2 cellular contexts compared by ENCODE assay signal in the genomic region with DNA sequence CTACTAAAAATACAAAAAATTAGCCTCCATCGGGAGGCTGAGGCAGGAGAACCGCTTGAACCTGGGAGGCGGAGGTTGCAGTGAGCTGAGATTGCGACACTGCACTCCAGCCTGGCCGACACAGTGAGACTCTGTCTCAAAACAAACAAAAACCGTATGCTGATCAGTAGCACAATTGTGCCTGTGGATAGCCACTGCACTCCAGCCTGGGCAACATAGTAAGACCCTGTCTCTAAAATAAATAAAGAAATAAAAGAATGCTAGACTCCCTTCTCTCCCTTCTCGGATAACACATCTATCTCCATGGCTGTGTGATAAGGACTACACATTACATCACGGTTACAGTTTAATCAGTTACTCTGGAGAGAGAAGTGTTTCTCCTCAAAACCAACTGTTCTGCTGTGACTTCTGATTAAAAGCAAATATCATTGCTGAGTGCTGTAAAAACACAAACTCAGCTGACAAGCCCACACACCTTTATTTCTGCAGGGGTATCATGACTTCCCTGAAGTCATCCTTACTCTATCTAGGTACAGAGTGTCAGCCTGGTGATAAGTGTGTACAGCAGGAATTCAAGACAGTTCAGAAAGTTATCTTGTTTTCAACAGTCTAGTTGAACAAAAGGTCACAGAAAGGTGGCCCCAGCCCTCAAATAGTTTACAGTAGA.
TF ChIP-seq lines count a peak whose summit lies in the region.

No MANE protein-coding gene starts in this region.

TF ChIP-seq in K562, 482 proteins besides CTCF, POLR2A, EP300 and RAD21 (continued from another document and continues in another):
- TF ChIP-seq, protein P1, sequence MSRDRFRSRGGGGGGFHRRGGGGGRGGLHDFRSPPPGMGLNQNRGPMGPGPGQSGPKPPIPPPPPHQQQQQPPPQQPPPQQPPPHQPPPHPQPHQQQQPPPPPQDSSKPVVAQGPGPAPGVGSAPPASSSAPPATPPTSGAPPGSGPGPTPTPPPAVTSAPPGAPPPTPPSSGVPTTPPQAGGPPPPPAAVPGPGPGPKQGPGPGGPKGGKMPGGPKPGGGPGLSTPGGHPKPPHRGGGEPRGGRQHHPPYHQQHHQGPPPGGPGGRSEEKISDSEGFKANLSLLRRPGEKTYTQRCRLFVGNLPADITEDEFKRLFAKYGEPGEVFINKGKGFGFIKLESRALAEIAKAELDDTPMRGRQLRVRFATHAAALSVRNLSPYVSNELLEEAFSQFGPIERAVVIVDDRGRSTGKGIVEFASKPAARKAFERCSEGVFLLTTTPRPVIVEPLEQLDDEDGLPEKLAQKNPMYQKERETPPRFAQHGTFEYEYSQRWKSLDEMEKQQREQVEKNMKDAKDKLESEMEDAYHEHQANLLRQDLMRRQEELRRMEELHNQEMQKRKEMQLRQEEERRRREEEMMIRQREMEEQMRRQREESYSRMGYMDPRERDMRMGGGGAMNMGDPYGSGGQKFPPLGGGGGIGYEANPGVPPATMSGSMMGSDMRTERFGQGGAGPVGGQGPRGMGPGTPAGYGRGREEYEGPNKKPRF (IDR thresholded peaks at IDR 0.05; ENCODE audit: low read depth, low read length): no peak
- TF ChIP-seq TBP (optimal IDR thresholded peaks at IDR 0.05; ENCODE audit: low read depth, low read length) (peak; percentile 13), POLR2B (IDR thresholded peaks at IDR 0.05; ENCODE audit: low read depth, partially characterized antibody) (no peak), TRIM24 (IDR thresholded peaks at IDR 0.05) (peak; percentile 40 to 45; a peak in 2 of 4 replicates), C11orf30 (IDR thresholded peaks at IDR 0.05; ENCODE audit: low read depth) (peak; percentile 40), TCF3 (CRISPR knock-in tag; IDR thresholded peaks at IDR 0.05) (peak; percentile 84), MTF1 (CRISPR knock-in tag; IDR thresholded peaks at IDR 0.05; ENCODE audit: borderline replicate concordance) (no peak), MEF2D (tag; conservative IDR thresholded peaks at IDR 0.05; ENCODE audit: low read depth) (no peak), HDAC1 (IDR thresholded peaks at IDR 0.05) (peak in 1 of 2 experiments; percentile 15; a peak in 1 of 4 replicates), PHB2 (IDR thresholded peaks at IDR 0.05; ENCODE audit: low read depth) (no peak), HDGF (IDR thresholded peaks at IDR 0.05) (no peak), STAT5A (IDR thresholded peaks at IDR 0.05; ENCODE audit: borderline replicate concordance, low read length) (peak; percentile 65; the same call in 1 of the 2 replicates), THRAP3 (IDR thresholded peaks at IDR 0.05; ENCODE audit: borderline replicate concordance) (no peak), NR2C1 (IDR thresholded peaks at IDR 0.05) (peak; percentile 40; the same call in 1 of the 2 replicates), NR2C1 (tag; IDR thresholded peaks at IDR 0.05) (no peak), KDM1A (IDR thresholded peaks at IDR 0.05) (peak; percentile 59 to 76), ZNF717 (CRISPR knock-in tag; IDR thresholded peaks at IDR 0.05) (no peak), HDAC3 (IDR thresholded peaks at IDR 0.05; ENCODE audit: borderline replicate concordance, partially characterized antibody) (peak; percentile 72), CREM (IDR thresholded peaks at IDR 0.05; ENCODE audit: low read depth) (peak; percentile 47), GTF2A2 (tag; IDR thresholded peaks at IDR 0.05) (no peak), NFE2 (IDR thresholded peaks at IDR 0.05; ENCODE audit: low read depth) (peak; percentile 52; the same call in 1 of the 2 replicates), SMAD1 (IDR thresholded peaks at IDR 0.05; ENCODE audit: low read depth, low read length, partially characterized antibody) (no peak), ETV6 (IDR thresholded peaks at IDR 0.05; ENCODE audit: borderline replicate concordance in 1 of 2, low read depth in 2 of 2, low read length in 1 of 2) (0 out of 4 replicates have a peak, but pooled peaks of 1 of the 2 experiments have one; percentile 20), ETV6 (CRISPR knock-in tag; IDR thresholded peaks at IDR 0.05; ENCODE audit: borderline replicate concordance) (no peak), ZNF766 (CRISPR knock-in tag; conservative IDR thresholded peaks at IDR 0.05) (no peak), PHF21A (IDR thresholded peaks at IDR 0.05; ENCODE audit: borderline replicate concordance, low read depth) (no peak), TAL1 (IDR thresholded peaks at IDR 0.05) (peak; percentile 77), KAT8 (IDR thresholded peaks at IDR 0.05; ENCODE audit: low read depth) (no peak), NCOA1 (IDR thresholded peaks at IDR 0.05; ENCODE audit: low read depth) (peak; percentile 34; the same call in 1 of the 2 replicates), GTF2E2 (tag; IDR thresholded peaks at IDR 0.05) (no peak), ZNF174 (CRISPR knock-in tag; IDR thresholded peaks at IDR 0.05) (no peak), CEBPB (tag; IDR thresholded peaks at IDR 0.05) (peak; percentile 98)
- TF ChIP-seq, protein P2, sequence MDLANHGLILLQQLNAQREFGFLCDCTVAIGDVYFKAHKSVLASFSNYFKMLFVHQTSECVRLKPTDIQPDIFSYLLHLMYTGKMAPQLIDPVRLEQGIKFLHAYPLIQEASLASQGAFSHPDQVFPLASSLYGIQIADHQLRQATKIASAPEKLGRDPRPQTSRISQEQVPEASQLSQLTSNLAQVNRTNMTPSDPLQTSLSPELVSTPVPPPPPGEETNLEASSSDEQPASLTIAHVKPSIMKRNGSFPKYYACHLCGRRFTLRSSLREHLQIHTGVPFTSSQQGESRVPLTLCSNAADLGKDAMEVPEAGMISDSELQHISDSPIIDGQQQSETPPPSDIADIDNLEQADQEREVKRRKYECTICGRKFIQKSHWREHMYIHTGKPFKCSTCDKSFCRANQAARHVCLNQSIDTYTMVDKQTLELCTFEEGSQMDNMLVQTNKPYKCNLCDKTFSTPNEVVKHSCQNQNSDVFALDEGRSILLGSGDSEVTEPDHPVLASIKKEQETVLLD (IDR thresholded peaks at IDR 0.05): 0 out of 2 replicates have a peak, but pooled peaks have one; percentile 51
- TF ChIP-seq, protein P3, sequence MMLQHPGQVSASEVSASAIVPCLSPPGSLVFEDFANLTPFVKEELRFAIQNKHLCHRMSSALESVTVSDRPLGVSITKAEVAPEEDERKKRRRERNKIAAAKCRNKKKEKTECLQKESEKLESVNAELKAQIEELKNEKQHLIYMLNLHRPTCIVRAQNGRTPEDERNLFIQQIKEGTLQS (IDR thresholded peaks at IDR 0.05): peak; percentile 57
- TF ChIP-seq, protein P3 (CRISPR knock-in tag; conservative IDR thresholded peaks at IDR 0.05): no peak
- TF ChIP-seq, protein P4, sequence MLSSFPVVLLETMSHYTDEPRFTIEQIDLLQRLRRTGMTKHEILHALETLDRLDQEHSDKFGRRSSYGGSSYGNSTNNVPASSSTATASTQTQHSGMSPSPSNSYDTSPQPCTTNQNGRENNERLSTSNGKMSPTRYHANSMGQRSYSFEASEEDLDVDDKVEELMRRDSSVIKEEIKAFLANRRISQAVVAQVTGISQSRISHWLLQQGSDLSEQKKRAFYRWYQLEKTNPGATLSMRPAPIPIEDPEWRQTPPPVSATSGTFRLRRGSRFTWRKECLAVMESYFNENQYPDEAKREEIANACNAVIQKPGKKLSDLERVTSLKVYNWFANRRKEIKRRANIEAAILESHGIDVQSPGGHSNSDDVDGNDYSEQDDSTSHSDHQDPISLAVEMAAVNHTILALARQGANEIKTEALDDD (IDR thresholded peaks at IDR 0.05): peak; percentile 90; the same call in 1 of the 2 replicates

TF ChIP-seq in HepG2, 621 proteins besides CTCF, POLR2A, EP300 and RAD21 (continued from another document and continues in another):
- TF ChIP-seq, protein P5, sequence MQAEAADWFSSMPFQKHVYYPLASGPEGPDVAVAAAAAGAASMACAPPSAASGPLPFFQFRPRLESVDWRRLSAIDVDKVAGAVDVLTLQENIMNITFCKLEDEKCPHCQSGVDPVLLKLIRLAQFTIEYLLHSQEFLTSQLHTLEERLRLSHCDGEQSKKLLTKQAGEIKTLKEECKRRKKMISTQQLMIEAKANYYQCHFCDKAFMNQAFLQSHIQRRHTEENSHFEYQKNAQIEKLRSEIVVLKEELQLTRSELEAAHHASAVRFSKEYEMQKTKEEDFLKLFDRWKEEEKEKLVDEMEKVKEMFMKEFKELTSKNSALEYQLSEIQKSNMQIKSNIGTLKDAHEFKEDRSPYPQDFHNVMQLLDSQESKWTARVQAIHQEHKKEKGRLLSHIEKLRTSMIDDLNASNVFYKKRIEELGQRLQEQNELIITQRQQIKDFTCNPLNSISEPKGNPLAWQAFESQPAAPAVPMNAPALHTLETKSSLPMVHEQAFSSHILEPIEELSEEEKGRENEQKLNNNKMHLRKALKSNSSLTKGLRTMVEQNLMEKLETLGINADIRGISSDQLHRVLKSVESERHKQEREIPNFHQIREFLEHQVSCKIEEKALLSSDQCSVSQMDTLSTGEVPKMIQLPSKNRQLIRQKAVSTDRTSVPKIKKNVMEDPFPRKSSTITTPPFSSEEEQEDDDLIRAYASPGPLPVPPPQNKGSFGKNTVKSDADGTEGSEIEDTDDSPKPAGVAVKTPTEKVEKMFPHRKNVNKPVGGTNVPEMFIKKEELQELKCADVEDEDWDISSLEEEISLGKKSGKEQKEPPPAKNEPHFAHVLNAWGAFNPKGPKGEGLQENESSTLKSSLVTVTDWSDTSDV (CRISPR knock-in tag; IDR thresholded peaks at IDR 0.05): no peak
- peak; percentile 93 for TF ChIP-seq CEBPG (CRISPR knock-in tag; IDR thresholded peaks at IDR 0.05)
- TF ChIP-seq NR2F6 (IDR thresholded peaks at IDR 0.05): peak; percentile 30; the same call in 1 of the 2 replicates
- peak; percentile 58; the same call in 1 of the 2 replicates for TF ChIP-seq NR2F6 (CRISPR knock-in tag; IDR thresholded peaks at IDR 0.05)
- TF ChIP-seq JARID2 (CRISPR knock-in tag; IDR thresholded peaks at IDR 0.05; ENCODE audit: insufficient replicate concordance): no peak
- TF ChIP-seq ZNF629 (CRISPR knock-in tag; conservative IDR thresholded peaks at IDR 0.05): no peak
- no peak for TF ChIP-seq YEATS2 (CRISPR knock-in tag; IDR thresholded peaks at IDR 0.05; ENCODE audit: borderline replicate concordance)
- TF ChIP-seq, protein P6, sequence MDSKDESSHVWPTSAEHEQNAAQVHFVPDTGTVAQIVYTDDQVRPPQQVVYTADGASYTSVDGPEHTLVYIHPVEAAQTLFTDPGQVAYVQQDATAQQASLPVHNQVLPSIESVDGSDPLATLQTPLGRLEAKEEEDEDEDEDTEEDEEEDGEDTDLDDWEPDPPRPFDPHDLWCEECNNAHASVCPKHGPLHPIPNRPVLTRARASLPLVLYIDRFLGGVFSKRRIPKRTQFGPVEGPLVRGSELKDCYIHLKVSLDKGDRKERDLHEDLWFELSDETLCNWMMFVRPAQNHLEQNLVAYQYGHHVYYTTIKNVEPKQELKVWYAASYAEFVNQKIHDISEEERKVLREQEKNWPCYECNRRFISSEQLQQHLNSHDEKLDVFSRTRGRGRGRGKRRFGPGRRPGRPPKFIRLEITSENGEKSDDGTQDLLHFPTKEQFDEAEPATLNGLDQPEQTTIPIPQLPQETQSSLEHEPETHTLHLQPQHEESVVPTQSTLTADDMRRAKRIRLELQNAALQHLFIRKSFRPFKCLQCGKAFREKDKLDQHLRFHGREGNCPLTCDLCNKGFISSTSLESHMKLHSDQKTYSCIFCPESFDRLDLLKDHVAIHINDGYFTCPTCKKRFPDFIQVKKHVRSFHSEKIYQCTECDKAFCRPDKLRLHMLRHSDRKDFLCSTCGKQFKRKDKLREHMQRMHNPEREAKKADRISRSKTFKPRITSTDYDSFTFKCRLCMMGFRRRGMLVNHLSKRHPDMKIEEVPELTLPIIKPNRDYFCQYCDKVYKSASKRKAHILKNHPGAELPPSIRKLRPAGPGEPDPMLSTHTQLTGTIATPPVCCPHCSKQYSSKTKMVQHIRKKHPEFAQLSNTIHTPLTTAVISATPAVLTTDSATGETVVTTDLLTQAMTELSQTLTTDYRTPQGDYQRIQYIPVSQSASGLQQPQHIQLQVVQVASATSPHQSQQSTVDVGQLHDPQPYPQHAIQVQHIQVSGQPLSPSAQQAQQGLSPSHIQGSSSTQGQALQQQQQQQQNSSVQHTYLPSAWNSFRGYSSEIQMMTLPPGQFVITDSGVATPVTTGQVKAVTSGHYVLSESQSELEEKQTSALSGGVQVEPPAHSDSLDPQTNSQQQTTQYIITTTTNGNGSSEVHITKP (CRISPR knock-in tag; IDR thresholded peaks at IDR 0.05; ENCODE audit: low read depth): 0 out of 2 replicates have a peak, but pooled peaks have one; percentile 16
- no peak for TF ChIP-seq RBAK (CRISPR knock-in tag; IDR thresholded peaks at IDR 0.05)
- no peak for TF ChIP-seq KLF13 (CRISPR knock-in tag; IDR thresholded peaks at IDR 0.05)
- TF ChIP-seq YEATS4 (CRISPR knock-in tag; IDR thresholded peaks at IDR 0.05; ENCODE audit: borderline replicate concordance): no peak
- TF ChIP-seq, protein P7, sequence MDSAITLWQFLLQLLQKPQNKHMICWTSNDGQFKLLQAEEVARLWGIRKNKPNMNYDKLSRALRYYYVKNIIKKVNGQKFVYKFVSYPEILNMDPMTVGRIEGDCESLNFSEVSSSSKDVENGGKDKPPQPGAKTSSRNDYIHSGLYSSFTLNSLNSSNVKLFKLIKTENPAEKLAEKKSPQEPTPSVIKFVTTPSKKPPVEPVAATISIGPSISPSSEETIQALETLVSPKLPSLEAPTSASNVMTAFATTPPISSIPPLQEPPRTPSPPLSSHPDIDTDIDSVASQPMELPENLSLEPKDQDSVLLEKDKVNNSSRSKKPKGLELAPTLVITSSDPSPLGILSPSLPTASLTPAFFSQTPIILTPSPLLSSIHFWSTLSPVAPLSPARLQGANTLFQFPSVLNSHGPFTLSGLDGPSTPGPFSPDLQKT (CRISPR knock-in tag; IDR thresholded peaks at IDR 0.05; ENCODE audit: borderline replicate concordance): no peak
- no peak for TF ChIP-seq CCAR2 (optimal IDR thresholded peaks at IDR 0.05; ENCODE audit: low read depth, low read length)
- TF ChIP-seq ZNF782 (CRISPR knock-in tag; IDR thresholded peaks at IDR 0.05; ENCODE audit: borderline replicate concordance): no peak
